In the genomic region with DNA sequence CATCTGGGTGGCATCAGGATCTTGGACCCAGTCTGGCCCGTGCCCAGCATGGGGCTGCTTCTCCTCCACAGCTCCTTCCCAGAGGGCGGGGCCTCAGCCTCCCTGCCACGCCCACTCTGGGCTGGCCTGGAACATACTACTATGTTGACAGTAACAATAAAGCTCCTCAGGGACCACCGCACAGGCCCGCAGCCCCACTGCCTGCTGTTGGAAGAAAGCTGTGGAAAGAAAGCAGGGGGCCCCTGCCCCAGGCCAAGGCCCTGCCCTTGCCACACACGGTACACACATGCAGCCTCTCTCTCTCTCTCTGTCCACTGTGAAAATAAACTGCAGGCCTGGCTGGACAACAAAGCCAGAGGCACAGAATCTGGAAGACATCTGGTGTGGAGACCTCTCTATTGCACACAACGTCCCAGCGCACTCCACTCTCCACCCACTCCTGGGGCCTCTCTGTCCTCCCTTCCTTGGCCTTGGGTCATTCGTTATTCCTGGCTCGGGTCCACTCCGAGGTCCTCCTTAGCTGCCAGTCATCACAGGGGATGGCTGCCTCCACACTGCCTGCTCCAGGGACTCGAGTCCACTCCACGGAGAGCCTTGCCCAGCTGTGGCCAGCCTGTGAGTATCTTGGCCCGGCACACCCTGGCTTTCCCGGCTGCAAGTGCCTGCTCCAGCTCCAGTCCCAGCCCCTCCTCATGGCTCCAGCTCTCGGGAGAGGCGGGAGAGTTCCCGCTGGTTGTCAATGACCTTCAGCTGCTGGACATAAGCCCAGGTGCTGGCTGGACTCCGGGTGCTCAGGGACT, we compare ENCODE assay signal across 11 cellular contexts. TPM values are rescaled to one million over a fixed set of nuclear protein-coding genes. Genes with fewer than 3 reads are reported as not detected.
DNase-seq lines count a peak whose midpoint lies in the region; ATAC-seq lines count a peak whose summit lies in the region.
"Had no signal": no experiment of that assay in that cellular context is flagged by ENCODE, and none has a peak within 500 bp of the region (broad histone marks: within the 10 kb centered on the region; RNA-seq: fewer than 3 reads in every experiment).

No MANE protein-coding gene starts in this region.

- no peaks in the 10 kb centered on the region for H3K27me3 ChIP-seq in neuron (ENCODE audit: insufficient read depth, low read length)

- no peak for ATAC-seq in activated naive CD8-positive, alpha-beta T cell treated with anti-CD3 and anti-CD28 coated beads, Interleukin-2, amount 10 ng/mL, durations not matched to agents 7 days and 5 days (ENCODE audit: low read depth)
- no peak for ATAC-seq in stimulated activated naive CD8-positive, alpha-beta T cell treated with anti-CD3 and anti-CD28 coated beads, Interleukin-15, Interleukin-2, amounts not matched to agents 100 U/mL and 50 U/mL, for 24 hours
- ATAC-seq in HG03175 (IDR thresholded peaks at IDR 0.05; ENCODE audit: unreplicated experiment), result no peak

- no peaks in the 10 kb centered on the region for H3K27me3 Mint-ChIP-seq in activated naive CD8-positive, alpha-beta T cell treated with anti-CD3 and anti-CD28 coated beads, Interleukin-2, amount 10 ng/mL, durations not matched to agents 7 days and 5 days
- no peaks in the 10 kb centered on the region for H3K27me3 Mint-ChIP-seq in activated naive CD8-positive, alpha-beta T cell treated with anti-CD3 and anti-CD28 coated beads for 36 hours

- H3K36me3 ChIP-seq in neuron (ENCODE audit: insufficient read depth, low read length), result no peaks in the 10 kb centered on the region

- no peak overlapping the region for H3K4me3 ChIP-seq in neuron (ENCODE audit: low read length)

- H2AFZ ChIP-seq in neuron (ENCODE audit: low read depth, low read length), result peak overlapping the region; percentile 10

- peaks cover 15% of the 10 kb centered on the region for H3K4me1 Mint-ChIP-seq in activated naive CD8-positive, alpha-beta T cell treated with anti-CD3 and anti-CD28 coated beads, Interleukin-2, amount 10 ng/mL, durations not matched to agents 7 days and 5 days
- H3K4me1 Mint-ChIP-seq in activated naive CD8-positive, alpha-beta T cell treated with anti-CD3 and anti-CD28 coated beads for 36 hours, result peaks cover 8% of the 10 kb centered on the region

- DNase-seq in activated naive CD8-positive, alpha-beta T cell treated with anti-CD3 and anti-CD28 coated beads, Interleukin-2, amount 10 ng/mL, durations not matched to agents 7 days and 5 days, result no peak
- no peak for DNase-seq in activated naive CD8-positive, alpha-beta T cell treated with anti-CD3 and anti-CD28 coated beads for 36 hours
- peak; percentile 86 for DNase-seq in globus pallidus (ENCODE audit: low spot score)
- no peak for DNase-seq in NCI-H524 treated with DMSO at 0.1 percent for 48 hours (lab: John Stamatoyannopoulos, UW)
- no peak for DNase-seq in stimulated activated naive CD8-positive, alpha-beta T cell treated with anti-CD3 and anti-CD28 coated beads, Interleukin-15, Interleukin-2, amounts not matched to agents 100 U/mL and 50 U/mL, for 24 hours
- no peak for DNase-seq in SIG-M5 (lab: John Stamatoyannopoulos, UW)
- DNase-seq: activated CD4-positive, alpha-beta T cell treated with anti-CD3 and anti-CD28 coated beads for 1 hour; NCI-H1048 had no signal

- peak overlapping the region; percentile 21 for H3K27ac Mint-ChIP-seq in activated naive CD8-positive, alpha-beta T cell treated with anti-CD3 and anti-CD28 coated beads, Interleukin-2, amount 10 ng/mL, durations not matched to agents 7 days and 5 days
- H3K27ac Mint-ChIP-seq in activated naive CD8-positive, alpha-beta T cell treated with anti-CD3 and anti-CD28 coated beads for 36 hours, result no peak overlapping the region

- peaks cover 15% of the 10 kb centered on the region for H3K4me1 ChIP-seq in neuron (ENCODE audit: insufficient read depth, low read length)

- no peak overlapping the region for H3K4me3 Mint-ChIP-seq in activated naive CD8-positive, alpha-beta T cell treated with anti-CD3 and anti-CD28 coated beads, Interleukin-2, amount 10 ng/mL, durations not matched to agents 7 days and 5 days
- H3K4me3 Mint-ChIP-seq in activated naive CD8-positive, alpha-beta T cell treated with anti-CD3 and anti-CD28 coated beads for 36 hours, result no peak overlapping the region

- H3K36me3 Mint-ChIP-seq in activated naive CD8-positive, alpha-beta T cell treated with anti-CD3 and anti-CD28 coated beads, Interleukin-2, amount 10 ng/mL, durations not matched to agents 7 days and 5 days, result no peaks in the 10 kb centered on the region
- H3K36me3 Mint-ChIP-seq in activated naive CD8-positive, alpha-beta T cell treated with anti-CD3 and anti-CD28 coated beads for 36 hours, result no peaks in the 10 kb centered on the region

- H3K9me3 ChIP-seq in neuron (ENCODE audit: low read length), result no peaks in the 10 kb centered on the region

- H3K9me3 Mint-ChIP-seq in activated naive CD8-positive, alpha-beta T cell treated with anti-CD3 and anti-CD28 coated beads, Interleukin-2, amount 10 ng/mL, durations not matched to agents 7 days and 5 days, result no peaks in the 10 kb centered on the region
- no peaks in the 10 kb centered on the region for H3K9me3 Mint-ChIP-seq in activated naive CD8-positive, alpha-beta T cell treated with anti-CD3 and anti-CD28 coated beads for 36 hours

- POLR2A ChIA-PET in activated naive CD8-positive, alpha-beta T cell treated with anti-CD3 and anti-CD28 coated beads, Interleukin-2, amount 10 ng/mL, durations not matched to agents 7 days and 5 days (lab: Charles Lee), result interaction anchor here (1.0 kb wide), 1 partner anchor 12 kb away, joined by 3 read pairs; a partner anchor contains a TSS

RNA-seq across cellular contexts. Expression of a gene that starts 11.8 kb away (rescaled TPM):
- under 1 TPM in 1 of 2 experiments, not detected in 1; 0.30 TPM for total RNA-seq in activated naive CD8-positive, alpha-beta T cell treated with anti-CD3 and anti-CD28 coated beads, Interleukin-2, amount 10 ng/mL, durations not matched to agents 7 days and 5 days
- total RNA-seq in activated naive CD8-positive, alpha-beta T cell treated with anti-CD3 and anti-CD28 coated beads for 36 hours, result under 1 TPM in 1 of 2 experiments, not detected in 1; 0.08 TPM
- total RNA-seq: frontal cortex had no signal

RNA-seq across cellular contexts. Expression of a gene that starts 21.6 kb away (rescaled TPM):
- total RNA-seq in activated naive CD8-positive, alpha-beta T cell treated with anti-CD3 and anti-CD28 coated beads, Interleukin-2, amount 10 ng/mL, durations not matched to agents 7 days and 5 days, result 1 to 10 TPM in 1 of 2 experiments, under 1 TPM in 1; 0.94 to 1.1 TPM
- total RNA-seq in activated naive CD8-positive, alpha-beta T cell treated with anti-CD3 and anti-CD28 coated beads for 36 hours, result under 1 TPM; 0.27 to 0.54 TPM

RNA-seq across cellular contexts. Expression of a gene that starts 31.2 kb away (rescaled TPM):
- total RNA-seq in activated naive CD8-positive, alpha-beta T cell treated with anti-CD3 and anti-CD28 coated beads, Interleukin-2, amount 10 ng/mL, durations not matched to agents 7 days and 5 days, result 10 to 100 TPM; 36.0 to 41.1 TPM
- 10 to 100 TPM; 58.7 to 61.8 TPM for total RNA-seq in activated naive CD8-positive, alpha-beta T cell treated with anti-CD3 and anti-CD28 coated beads for 36 hours

RNA-seq across cellular contexts. Expression of a gene that starts 36.0 kb away (rescaled TPM):
- 10 to 100 TPM; 13.4 to 13.9 TPM for total RNA-seq in activated naive CD8-positive, alpha-beta T cell treated with anti-CD3 and anti-CD28 coated beads, Interleukin-2, amount 10 ng/mL, durations not matched to agents 7 days and 5 days
- 1 to 10 TPM; 5.4 to 6.0 TPM for total RNA-seq in activated naive CD8-positive, alpha-beta T cell treated with anti-CD3 and anti-CD28 coated beads for 36 hours
